Comparison of ENCODE assay signal across 17 cellular contexts in the genomic region with DNA sequence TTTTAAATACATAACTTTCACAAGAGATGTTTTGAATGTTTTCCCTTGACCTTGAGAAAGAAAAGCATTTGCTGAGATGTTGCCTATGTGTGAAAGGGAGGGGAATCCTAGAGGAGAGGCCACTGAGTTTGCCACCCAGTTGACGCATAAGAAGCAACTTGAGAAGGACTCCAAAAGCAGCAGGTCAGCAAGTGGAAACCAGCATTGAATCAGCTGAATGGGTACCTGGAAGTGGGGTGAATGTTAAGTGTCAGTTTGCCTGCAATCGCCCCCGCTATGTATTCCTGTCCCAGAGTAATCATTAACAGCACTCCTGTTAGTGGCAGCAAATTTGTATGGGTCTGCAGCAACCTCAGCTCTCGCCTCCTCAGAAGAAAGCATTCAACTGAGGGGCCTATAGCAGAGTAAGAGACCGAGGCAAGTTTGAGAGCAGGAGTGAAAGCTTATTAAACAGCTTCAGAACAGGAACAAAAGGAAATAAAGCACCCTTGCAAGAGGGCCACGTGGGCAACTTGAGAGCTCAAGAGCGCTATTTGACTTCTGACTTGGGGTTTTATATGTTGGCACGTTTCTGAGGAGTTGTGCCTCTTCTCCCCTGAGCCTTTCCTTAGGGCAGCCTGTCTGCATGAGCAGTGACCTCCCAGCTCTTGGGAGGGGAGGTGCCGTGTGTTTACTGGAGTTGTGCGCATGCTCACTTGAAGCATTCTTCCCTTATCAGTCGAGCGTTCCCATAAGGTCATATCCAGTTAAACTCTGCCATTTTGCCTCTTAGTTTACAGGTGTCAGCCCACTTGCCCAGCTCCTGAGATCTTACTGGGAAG.
A peak's percentile ranks its signal among the peaks of the same experiment; 100 is the strongest.
DNase-seq lines count a peak whose midpoint lies in the region; ATAC-seq and TF ChIP-seq lines count a peak whose summit lies in the region.
"Had no signal": no experiment of that assay in that cellular context is flagged by ENCODE, and none has a peak within 500 bp of the region (broad histone marks: within the 10 kb centered on the region; RNA-seq: fewer than 3 reads in every experiment).

No MANE protein-coding gene starts in this region.

- peak; percentile 51 for ATAC-seq in GM18873 (IDR thresholded peaks at IDR 0.05; ENCODE audit: low FRiP score, unreplicated experiment)
- no peak for ATAC-seq in stimulated activated memory B cell treated with anti-CD40 and anti-IgM and Interleukin-4, amounts not matched to agents 10 μg/mL and 1 μg/mL and 100 μg/mL, for 72 hours
- ATAC-seq in HG02981 (IDR thresholded peaks at IDR 0.05; ENCODE audit: unreplicated experiment), result no peak
- no peak for ATAC-seq in HG02852 (IDR thresholded peaks at IDR 0.05; ENCODE audit: unreplicated experiment)
- ATAC-seq: activated CD8-positive, alpha-beta T cell treated with anti-CD3 and anti-CD28 coated beads, Interleukin-2, amount 10 ng/mL, durations not matched to agents 7 days and 5 days; activated T-helper 17 cell treated with anti-CD3 and anti-CD28 coated beads, Interleukin-2, amount 50 U/mL, for 72 hours had no signal

- peak overlapping the region; percentile 37; the same call in 1 of the 2 replicates for H2AFZ ChIP-seq in Karpas-422 (ENCODE audit: low read length)

- TF ChIP-seq CTCF in epithelial cell of proximal tubule (conservative IDR thresholded peaks at IDR 0.05; ENCODE audit: low read depth, low read length), result no peak
- no peak for TF ChIP-seq CTCF in brain microvascular endothelial cell (IDR thresholded peaks at IDR 0.05; ENCODE audit: low read depth, low read length, missing control alignments)
- TF ChIP-seq CTCF in colonic mucosa (IDR thresholded peaks at IDR 0.05), result no peak

- no peaks in the 10 kb centered on the region for H3K9me2 ChIP-seq in Karpas-422 (replicated peaks; ENCODE audit: insufficient read depth, low read length)

- H3K27me3 ChIP-seq in Karpas-422 (ENCODE audit: low read length) (no peaks in the 10 kb centered on the region), brain microvascular endothelial cell (replicated peaks) (no peaks in the 10 kb centered on the region), colonic mucosa (no peaks in the 10 kb centered on the region)

- H3K4me3 ChIP-seq in Karpas-422 (ENCODE audit: low read length), result no peak overlapping the region
- H3K4me3 ChIP-seq in epithelial cell of proximal tubule (ENCODE audit: low read depth, low read length), result no peak overlapping the region
- H3K4me3 ChIP-seq in brain microvascular endothelial cell (ENCODE audit: low read depth, low read length), result no peak overlapping the region
- no peak overlapping the region for H3K4me3 ChIP-seq in colonic mucosa

- no peaks in the 10 kb centered on the region for H3K9me3 Mint-ChIP-seq in stimulated activated memory B cell treated with anti-CD40 and anti-IgM and Interleukin-4, amounts not matched to agents 10 μg/mL and 1 μg/mL and 100 μg/mL, for 72 hours
- H3K9me3 Mint-ChIP-seq: activated T-helper 17 cell treated with anti-CD3 and anti-CD28 coated beads, Interleukin-2, amount 50 U/mL, for 72 hours had no signal

- peak overlapping the region; percentile 40 for H3K27ac Mint-ChIP-seq in stimulated activated memory B cell treated with anti-CD40 and anti-IgM and Interleukin-4, amounts not matched to agents 10 μg/mL and 1 μg/mL and 100 μg/mL, for 72 hours
- H3K27ac Mint-ChIP-seq: activated CD8-positive, alpha-beta T cell treated with anti-CD3 and anti-CD28 coated beads, Interleukin-2, amount 10 ng/mL, durations not matched to agents 7 days and 5 days; activated T-helper 17 cell treated with anti-CD3 and anti-CD28 coated beads, Interleukin-2, amount 50 U/mL, for 72 hours; CD4-positive, CD25-positive, alpha-beta regulatory T cell had no signal

- H3K4me2 ChIP-seq in Karpas-422 (ENCODE audit: low read depth, low read length, poor library complexity, severe bottlenecking), result no peak overlapping the region

- no peak overlapping the region for H3K27ac ChIP-seq in Karpas-422 (ENCODE audit: low read length)
- H3K27ac ChIP-seq in brain microvascular endothelial cell, result no peak overlapping the region
- H3K27ac ChIP-seq in colonic mucosa, result no peak overlapping the region

- in situ Hi-C loops in brain microvascular endothelial cell (cut with HindIII; ENCODE audit: low pct_ligation_motif_present, low sequenced_read_pairs), result no loop called here

- H3K27me3 Mint-ChIP-seq in stimulated activated memory B cell treated with anti-CD40 and anti-IgM and Interleukin-4, amounts not matched to agents 10 μg/mL and 1 μg/mL and 100 μg/mL, for 72 hours, result no peaks in the 10 kb centered on the region
- H3K27me3 Mint-ChIP-seq: CD4-positive, CD25-positive, alpha-beta regulatory T cell had no signal

- H4K20me1 ChIP-seq in Karpas-422 (ENCODE audit: insufficient read depth, low read depth, low read length), result no peaks in the 10 kb centered on the region

- DNase-seq in Karpas-422 (no peak), epithelial cell of proximal tubule (ENCODE audit: low read depth) (peak; percentile 76), brain microvascular endothelial cell (no peak), colonic mucosa (no peak)
- DNase-seq: activated CD8-positive, alpha-beta T cell treated with anti-CD3 and anti-CD28 coated beads, Interleukin-2, amount 10 ng/mL, durations not matched to agents 7 days and 5 days; amygdala; CD4-positive, CD25-positive, alpha-beta regulatory T cell; cortex of kidney; GDM1; NCI-H1105; stimulated activated naive CD4-positive, alpha-beta T cell; T1000 had no signal

- intact Hi-C loops in colonic mucosa (cut with DNase I), result no loop called here

- H3K79me2 ChIP-seq in Karpas-422 (ENCODE audit: low read length), result no peaks in the 10 kb centered on the region

- H3K9ac ChIP-seq in Karpas-422 (ENCODE audit: low read length), result no peak overlapping the region
- no peak overlapping the region for H3K9ac ChIP-seq in colonic mucosa (ENCODE audit: low read depth in 2 of 2, low read length in 2 of 2)

- H3K36me3 Mint-ChIP-seq in stimulated activated memory B cell treated with anti-CD40 and anti-IgM and Interleukin-4, amounts not matched to agents 10 μg/mL and 1 μg/mL and 100 μg/mL, for 72 hours, result no peaks in the 10 kb centered on the region
- H3K36me3 Mint-ChIP-seq: CD4-positive, CD25-positive, alpha-beta regulatory T cell had no signal

- H3K36me3 ChIP-seq in Karpas-422 (ENCODE audit: insufficient read depth, low read length) (no peaks in the 10 kb centered on the region), brain microvascular endothelial cell (replicated peaks) (no peaks in the 10 kb centered on the region), colonic mucosa (no peaks in the 10 kb centered on the region)

- H3K4me1 Mint-ChIP-seq in stimulated activated memory B cell treated with anti-CD40 and anti-IgM and Interleukin-4, amounts not matched to agents 10 μg/mL and 1 μg/mL and 100 μg/mL, for 72 hours, result no peaks in the 10 kb centered on the region
- H3K4me1 Mint-ChIP-seq: activated T-helper 17 cell treated with anti-CD3 and anti-CD28 coated beads, Interleukin-2, amount 50 U/mL, for 72 hours; CD4-positive, CD25-positive, alpha-beta regulatory T cell had no signal

- no peak overlapping the region for H3K4me3 Mint-ChIP-seq in stimulated activated memory B cell treated with anti-CD40 and anti-IgM and Interleukin-4, amounts not matched to agents 10 μg/mL and 1 μg/mL and 100 μg/mL, for 72 hours
- H3K4me3 Mint-ChIP-seq: activated CD8-positive, alpha-beta T cell treated with anti-CD3 and anti-CD28 coated beads, Interleukin-2, amount 10 ng/mL, durations not matched to agents 7 days and 5 days; activated T-helper 17 cell treated with anti-CD3 and anti-CD28 coated beads, Interleukin-2, amount 50 U/mL, for 72 hours; CD4-positive, CD25-positive, alpha-beta regulatory T cell had no signal

- H3K4me1 ChIP-seq in Karpas-422 (ENCODE audit: low read length) (peaks cover 30% of the 10 kb centered on the region), colonic mucosa (no peaks in the 10 kb centered on the region)

- no peaks in the 10 kb centered on the region for H3K9me3 ChIP-seq in Karpas-422 (ENCODE audit: low read length)
- H3K9me3 ChIP-seq in colonic mucosa, result no peaks in the 10 kb centered on the region
